In genomic region chr9:89154651-89155336, GRCh38 we compare ENCODE assay signal across 9 cellular contexts. TPM values are rescaled to one million over a fixed set of nuclear protein-coding genes. Genes with fewer than 3 reads are reported as not detected.
DNase-seq lines count a peak whose midpoint lies in the region; ATAC-seq and TF ChIP-seq lines count a peak whose summit lies in the region.
"Had no signal": no experiment of that assay in that cellular context is flagged by ENCODE, and none has a peak within 500 bp of the region (broad histone marks: within the 10 kb centered on the region; RNA-seq: fewer than 3 reads in every experiment).

No MANE protein-coding gene starts in this region.

- H3K4me3 Mint-ChIP-seq in activated T-cell treated with anti-CD3 and anti-CD28 coated beads, Interleukin-2, amount 50 U/mL, for 4 hours = no peak overlapping the region
- H3K4me3 Mint-ChIP-seq in stimulated activated naive B cell treated with anti-CD40 and anti-IgM and Interleukin-4, amounts not matched to agents 10 μg/mL and 1 μg/mL and 100 μg/mL, for 72 hours = peak overlapping the region in 1 of 2 donors; percentile 36

- H3K4me3 ChIP-seq in epithelial cell of esophagus (ENCODE audit: low read length) = no peak overlapping the region

- peak; percentile 82 to 83 for ATAC-seq in activated T-cell treated with anti-CD3 and anti-CD28 coated beads, Interleukin-2, amount 50 U/mL, for 4 hours
- ATAC-seq in stimulated activated naive B cell treated with anti-CD40 and anti-IgM and Interleukin-4, amounts not matched to agents 10 μg/mL and 1 μg/mL and 100 μg/mL, for 72 hours (replicated peaks) = peak; percentile 77 to 87
- ATAC-seq in HG03571 (IDR thresholded peaks at IDR 0.05; ENCODE audit: unreplicated experiment) = no peak

- no peaks in the 10 kb centered on the region for H3K36me3 Mint-ChIP-seq in activated T-cell treated with anti-CD3 and anti-CD28 coated beads, Interleukin-2, amount 50 U/mL, for 4 hours (ENCODE audit: insufficient read depth)
- H3K36me3 Mint-ChIP-seq in stimulated activated naive B cell treated with anti-CD40 and anti-IgM and Interleukin-4, amounts not matched to agents 10 μg/mL and 1 μg/mL and 100 μg/mL, for 72 hours = no peaks in the 10 kb centered on the region

- peak overlapping the region; percentile 22 for H3K27ac Mint-ChIP-seq in stimulated activated naive B cell treated with anti-CD40 and anti-IgM and Interleukin-4, amounts not matched to agents 10 μg/mL and 1 μg/mL and 100 μg/mL, for 72 hours

- H3K27me3 Mint-ChIP-seq in activated T-cell treated with anti-CD3 and anti-CD28 coated beads, Interleukin-2, amount 50 U/mL, for 4 hours (ENCODE audit: low read depth) = peaks cover 14% of the 10 kb centered on the region
- peaks cover 29 to 57% of the 10 kb centered on the region in 2 donors for H3K27me3 Mint-ChIP-seq in stimulated activated naive B cell treated with anti-CD40 and anti-IgM and Interleukin-4, amounts not matched to agents 10 μg/mL and 1 μg/mL and 100 μg/mL, for 72 hours

- H3K9me3 Mint-ChIP-seq in activated T-cell treated with anti-CD3 and anti-CD28 coated beads, Interleukin-2, amount 50 U/mL, for 4 hours = peaks cover 3% of the 10 kb centered on the region
- H3K9me3 Mint-ChIP-seq in stimulated activated naive B cell treated with anti-CD40 and anti-IgM and Interleukin-4, amounts not matched to agents 10 μg/mL and 1 μg/mL and 100 μg/mL, for 72 hours = peaks cover 0 to 3% of the 10 kb centered on the region in 2 donors

- TF ChIP-seq CTCF in epithelial cell of esophagus (IDR thresholded peaks at IDR 0.05; ENCODE audit: insufficient read depth, low read depth, low read length, missing control alignments) = no peak

- peaks cover 20% of the 10 kb centered on the region for H3K4me1 Mint-ChIP-seq in activated T-cell treated with anti-CD3 and anti-CD28 coated beads, Interleukin-2, amount 50 U/mL, for 4 hours (ENCODE audit: low read depth)
- H3K4me1 Mint-ChIP-seq in stimulated activated naive B cell treated with anti-CD40 and anti-IgM and Interleukin-4, amounts not matched to agents 10 μg/mL and 1 μg/mL and 100 μg/mL, for 72 hours = peaks cover 11 to 14% of the 10 kb centered on the region in 2 donors

- no peak for DNase-seq in activated T-cell treated with anti-CD3 and anti-CD28 coated beads, Interleukin-2, amount 50 U/mL, for 4 hours
- no peak for DNase-seq in activated T-cell treated with anti-CD3 and anti-CD28 coated beads, Interleukin-2, amount 50 U/mL, for 1 hour
- DNase-seq in RPMI7951 (ENCODE audit: low read depth) = peak; percentile 88
- DNase-seq in epithelial cell of esophagus (ENCODE audit: low read depth) = peak; percentile 89
- no peak for DNase-seq in stimulated activated naive B cell treated with anti-CD40 and anti-IgM and Interleukin-4, amounts not matched to agents 10 μg/mL and 1 μg/mL and 100 μg/mL, for 72 hours
- DNase-seq in GDM1 (lab: John Stamatoyannopoulos, UW) = no peak
- DNase-seq in hippocampal formation (lab: John Stamatoyannopoulos, UW) = no peak
- DNase-seq: NCI-H1694 treated with DMSO at 0.1 percent for 48 hours had no signal

RNA-seq across cellular contexts. Expression of gene SHC3, which starts 23.8 kb away (rescaled TPM):
- under 1 TPM; 0.03 TPM for total RNA-seq in activated T-cell treated with anti-CD3 and anti-CD28 coated beads, Interleukin-2, amount 50 U/mL, for 4 hours
- 1.7 and 2.1 TPM in 2 replicates for total RNA-seq in RPMI7951 (2014; rRNA removed; shearing (Covaris generic))

Comparison
In these comparisons a context has a peak if more than half of its experiments do, and no peak if none do; other contexts are left out.
1. DNase-seq: peak in RPMI7951 (single experiment) and epithelial cell of esophagus (single experiment); none in activated T-cell treated with anti-CD3 and anti-CD28 coated beads, Interleukin-2, amount 50 U/mL, for 4 hours (single experiment), activated T-cell treated with anti-CD3 and anti-CD28 coated beads, Interleukin-2, amount 50 U/mL, for 1 hour (single experiment), stimulated activated naive B cell treated with anti-CD40 and anti-IgM and Interleukin-4, amounts not matched to agents 10 μg/mL and 1 μg/mL and 100 μg/mL, for 72 hours (single experiment), GDM1 (single experiment) and hippocampal formation (0 of 2).